Comparison of ENCODE assay signal across 1 cellular context in genomic region chr5:35963381-35963843, GRCh38.
TF ChIP-seq lines count a peak whose summit lies in the region.

No MANE protein-coding gene starts in this region.

TF ChIP-seq in HEK293, 187 proteins besides CTCF, POLR2A, EP300 and RAD21 (continued from another document):
- TF ChIP-seq INSM2 (tag by site-specific recombination; IDR thresholded peaks at IDR 0.05): no peak
TF ChIP-seq in HEK293: peak in this region for 0.
